ENCODE assay signal across 23 cellular contexts in genomic region chr3:58580826-58581327, GRCh38. TPM values are rescaled to one million over a fixed set of nuclear protein-coding genes. Genes with fewer than 3 reads are reported as not detected.
DNase-seq lines count a peak whose midpoint lies in the region; ATAC-seq, FAIRE-seq and TF ChIP-seq lines count a peak whose summit lies in the region.
"Had no signal": no experiment of that assay in that cellular context is flagged by ENCODE, and none has a peak within 500 bp of the region (broad histone marks: within the 10 kb centered on the region; RNA-seq: fewer than 3 reads in every experiment).

No MANE protein-coding gene starts in this region.

- POLR2A ChIA-PET in Caco-2 (lab: Charles Lee): no interaction called here
- POLR2A ChIA-PET in WTC11 (lab: Charles Lee): no interaction called here

- H3K27me3 Mint-ChIP-seq in Caco-2 (ENCODE audit: insufficient read depth, unreplicated experiment) (no peaks in the 10 kb centered on the region), WTC11 (ENCODE audit: low read depth) (peaks cover 26% of the 10 kb centered on the region), neural crest cell (ENCODE audit: low read depth) (peaks cover 36% of the 10 kb centered on the region)

- DNase-seq in Caco-2: peak in 1 of 2 experiments; percentile 24
- DNase-seq in WTC11 (ENCODE audit: low spot score): no peak
- peak; percentile 47 for DNase-seq in fibroblast of villous mesenchyme (ENCODE audit: low read depth)
- DNase-seq in neural crest cell (ENCODE audit: low read depth, low spot score): peak; percentile 31
- no peak for DNase-seq in NCI-H82 treated with DMSO at 0.1 percent for 48 hours (lab: John Stamatoyannopoulos, UW; ENCODE audit: unreplicated experiment)
- DNase-seq in anterior cingulate cortex (lab: John Stamatoyannopoulos, UW): no peak
- no peak for DNase-seq in small intestine
- DNase-seq in KBM-7: no peak
- DNase-seq: activated CD4-positive, alpha-beta T cell treated with anti-CD3 and anti-CD28 coated beads, Interleukin-2, amount 50 U/mL, for 4 hours; activated gamma-delta T cell treated with Interleukin-2 at 50 U/mL for 16 hours; amniotic stem cell; CD8-positive, alpha-beta T cell; central memory CD4-positive, alpha-beta T cell; effector memory CD4-positive, alpha-beta T cell; heart right ventricle; NCI-H1105; NCI-H82; PC-9; SIG-M5; T-helper 2 cell had no signal

- peak overlapping the region; percentile 12 for H3K27ac Mint-ChIP-seq in Caco-2 (ENCODE audit: unreplicated experiment)
- no peak overlapping the region for H3K27ac Mint-ChIP-seq in WTC11
- H3K27ac Mint-ChIP-seq in neural crest cell (ENCODE audit: unreplicated experiment): peak overlapping the region; percentile 81
- H3K27ac Mint-ChIP-seq: CD8-positive, alpha-beta T cell; natural killer cell treated with Interleukin-12 subunit alpha and Interleukin-12 subunit beta and Interleukin-15 and Interleukin-18, amount 100 ng/mL, for 72 hours had no signal

- H3K9me3 ChIP-seq in Caco-2: no peaks in the 10 kb centered on the region
- H3K9me3 ChIP-seq in small intestine (ENCODE audit: control insufficient read depth, low read depth): no peaks in the 10 kb centered on the region
- H3K9me3 ChIP-seq: heart right ventricle had no signal

- no TSS peak for BruUV-seq in Caco-2 (replicated peaks; lab: Mats Ljungman, UMichigan)

- H3K36me3 ChIP-seq in Caco-2 (ENCODE audit: control insufficient read depth, insufficient read depth, low read length) (no peaks in the 10 kb centered on the region), small intestine (ENCODE audit: control insufficient read depth in 2 of 2, insufficient read depth in 2 of 2, low read length in 2 of 2) (no peaks in the 10 kb centered on the region)
- H3K36me3 ChIP-seq: heart right ventricle had no signal

- peaks cover 9% of the 10 kb centered on the region for H3K4me1 Mint-ChIP-seq in Caco-2 (ENCODE audit: low read depth, unreplicated experiment)
- H3K4me1 Mint-ChIP-seq in WTC11: peaks cover 41% of the 10 kb centered on the region
- peaks cover 69% of the 10 kb centered on the region for H3K4me1 Mint-ChIP-seq in neural crest cell

- CTCF ChIA-PET in Caco-2 (lab: Charles Lee) (interaction anchor here (0.7 kb wide), 1 partner anchor 10 kb away, joined by 3 read pairs; no protein-coding TSS in a partner anchor), WTC11 (lab: Charles Lee) (interaction anchor here (1.2 to 1.8 kb wide), 4 partner anchors 12 to 49 kb away, joined by 3 to 12 read pairs (median 6); no protein-coding TSS in a partner anchor)

- H3K27me3 ChIP-seq in Caco-2 (replicated peaks; ENCODE audit: control insufficient read depth, insufficient read depth, low read length): no peaks in the 10 kb centered on the region; the same call in none of the 2 replicates
- no peaks in the 10 kb centered on the region for H3K27me3 ChIP-seq in small intestine (ENCODE audit: control insufficient read depth in 2 of 2, insufficient read depth in 2 of 2, low read length in 2 of 2)

- no peak for FAIRE-seq in small intestine (lab: Jason Lieb, UNC)

- no peak overlapping the region for H3K4me3 ChIP-seq in Caco-2 (ENCODE audit: low read depth, low read length)
- no peak overlapping the region for H3K4me3 ChIP-seq in fibroblast of villous mesenchyme (ENCODE audit: low read depth, low read length)
- no peak overlapping the region for H3K4me3 ChIP-seq in small intestine (ENCODE audit: low read depth in 1 of 2, low read length in 2 of 2)
- H3K4me3 ChIP-seq: heart right ventricle, PC-9 had no signal

- WGBS in small intestine, 3 donors: 72 to 79% (median 76%) methylated on average over 4 of the region's 4 CpGs

- TF ChIP-seq CTCF in Caco-2 (IDR thresholded peaks at IDR 0.05; ENCODE audit: insufficient read depth in 1 of 2, low read depth in 1 of 2, low read length in 1 of 2, severe bottlenecking in 1 of 2, unreplicated experiment in 1 of 2) (no peak), WTC11 (IDR thresholded peaks at IDR 0.05) (no peak), fibroblast of villous mesenchyme (IDR thresholded peaks at IDR 0.05; ENCODE audit: insufficient read depth, low read depth, low read length) (no peak), neural crest cell (conservative IDR thresholded peaks at IDR 0.05) (no peak)

- peak; percentile 8; the same call in 1 of the 2 replicates for ATAC-seq in WTC11
- ATAC-seq: CD8-positive, alpha-beta T cell; heart right ventricle; natural killer cell treated with Interleukin-12 subunit alpha and Interleukin-12 subunit beta and Interleukin-15 and Interleukin-18, amount 100 ng/mL, for 72 hours had no signal

- H3K36me3 Mint-ChIP-seq in Caco-2 (ENCODE audit: insufficient read depth, unreplicated experiment): peaks cover 5% of the 10 kb centered on the region
- H3K36me3 Mint-ChIP-seq in WTC11: no peaks in the 10 kb centered on the region
- no peaks in the 10 kb centered on the region for H3K36me3 Mint-ChIP-seq in neural crest cell (ENCODE audit: low read depth)
- H3K36me3 Mint-ChIP-seq: mesothelial cell of epicardium had no signal

- intact Hi-C loops in Caco-2 (cut with micrococcal nuclease; ENCODE audit: unreplicated experiment): no loop called here

- H3K9me3 Mint-ChIP-seq in Caco-2 (ENCODE audit: unreplicated experiment): no peaks in the 10 kb centered on the region
- H3K9me3 Mint-ChIP-seq in WTC11: no peaks in the 10 kb centered on the region
- H3K9me3 Mint-ChIP-seq in neural crest cell: no peaks in the 10 kb centered on the region
- H3K9me3 Mint-ChIP-seq: CD8-positive, alpha-beta T cell; mesothelial cell of epicardium; natural killer cell treated with Interleukin-12 subunit alpha and Interleukin-12 subunit beta and Interleukin-15 and Interleukin-18, amount 100 ng/mL, for 72 hours had no signal

- peaks cover 9% of the 10 kb centered on the region; the same call in 1 of the 2 replicates for H3K4me1 ChIP-seq in Caco-2
- H3K4me1 ChIP-seq in small intestine (ENCODE audit: control insufficient read depth in 2 of 2, insufficient read depth in 1 of 2, low read depth in 1 of 2, low read length in 1 of 2): peaks cover 2 to 3% of the 10 kb centered on the region in 2 donors

- H3K4me3 Mint-ChIP-seq in Caco-2 (ENCODE audit: unreplicated experiment) (no peak overlapping the region), WTC11 (no peak overlapping the region), neural crest cell (peak overlapping the region; percentile 78)
- H3K4me3 Mint-ChIP-seq: CD8-positive, alpha-beta T cell; mesothelial cell of epicardium; natural killer cell treated with Interleukin-12 subunit alpha and Interleukin-12 subunit beta and Interleukin-15 and Interleukin-18, amount 100 ng/mL, for 72 hours had no signal

- in situ Hi-C loops in KBM-7 (cut with MboI; ENCODE audit: low pct_unique_long_range_greater_than_20kb, low sequenced_read_pairs): no loop called here

- H3K27ac ChIP-seq in small intestine (ENCODE audit: low read depth in 1 of 2, low read length in 1 of 2): no peak overlapping the region
- H3K27ac ChIP-seq: PC-9 had no signal

TF ChIP-seq in WTC11, 78 proteins besides CTCF, POLR2A, EP300 and RAD21 (continues in another document):
- TF ChIP-seq ATF2 (CRISPR knock-in tag; IDR thresholded peaks at IDR 0.05; ENCODE audit: borderline replicate concordance, low read depth): no peak
- TF ChIP-seq CREB1 (CRISPR knock-in tag; IDR thresholded peaks at IDR 0.05): no peak
- TF ChIP-seq MLX (CRISPR knock-in tag; IDR thresholded peaks at IDR 0.05): no peak
- TF ChIP-seq GABPB1 (CRISPR knock-in tag; IDR thresholded peaks at IDR 0.05): peak; percentile 74
- TF ChIP-seq ETV6 (CRISPR knock-in tag; IDR thresholded peaks at IDR 0.05): 0 out of 2 replicates have a peak, but pooled peaks have one; percentile 34
- TF ChIP-seq ZSCAN18 (CRISPR knock-in tag; IDR thresholded peaks at IDR 0.05): no peak

RNA-seq across cellular contexts. Expression of gene FAM107A, which starts 3.7 kb away (rescaled TPM):
- total RNA-seq in Caco-2 (2022) (not detected in 2 replicates), WTC11 (2021) (0.31 to 0.76 TPM (median 0.55 TPM) in 3 replicates), fibroblast of villous mesenchyme (not detected in 2 replicates), neural crest cell (1.6 and 2.3 TPM in 2 replicates)
- 10 to 100 TPM in 1 of 3 donors, 1 to 10 TPM in 2; 1.6 to 40.7 (median 4.1) TPM for polyA plus RNA-seq in small intestine
- total RNA-seq: CD8-positive, alpha-beta T cell; LHCN-M2; mesothelial cell of epicardium; natural killer cell treated with Interleukin-12 subunit alpha and Interleukin-12 subunit beta and Interleukin-15 and Interleukin-18, amount 100 ng/mL, for 72 hours; PC-9 had no signal

RNA-seq across cellular contexts. Expression of gene ACOX2, which starts 43.9 kb away (rescaled TPM):
- total RNA-seq in Caco-2 (2022): 9.1 and 9.5 TPM in 2 replicates
- total RNA-seq in WTC11 (2021): 1.1 to 1.8 TPM (median 1.1 TPM) in 3 replicates
- 12.1 and 13.9 TPM in 2 replicates for total RNA-seq in fibroblast of villous mesenchyme
- total RNA-seq in neural crest cell: 0.98 and 1.0 TPM in 2 replicates
- 100 to 1,000 TPM in 1 of 3 donors, 10 to 100 TPM in 2; 34.5 to 156 (median 68.6) TPM for polyA plus RNA-seq in small intestine
- total RNA-seq: CD8-positive, alpha-beta T cell; natural killer cell treated with Interleukin-12 subunit alpha and Interleukin-12 subunit beta and Interleukin-15 and Interleukin-18, amount 100 ng/mL, for 72 hours had no signal

Comparison
In these comparisons a context has a peak if more than half of its experiments do, and no peak if none do; other contexts are left out.
1. DNase-seq: peak in fibroblast of villous mesenchyme (single experiment) and neural crest cell (single experiment); none in WTC11 (single experiment), NCI-H82 treated with DMSO at 0.1 percent for 48 hours (single experiment), anterior cingulate cortex (0 of 58), small intestine (single experiment) and KBM-7 (single experiment).